Comparison of ENCODE assay signal across 9 cellular contexts in genomic region chrX:23311731-23312130, GRCh38. TPM values are rescaled to one million over a fixed set of nuclear protein-coding genes. Genes with fewer than 3 reads are reported as not detected.
"Had no signal": no experiment of that assay in that cellular context is flagged by ENCODE, and none has a peak within 500 bp of the region (broad histone marks: within the 10 kb centered on the region; RNA-seq: fewer than 3 reads in every experiment).

No MANE protein-coding gene starts in this region.

- H3K4me1 ChIP-seq: HAP-1 had no signal

- H3K9me3 Mint-ChIP-seq: HFFc6 had no signal

- H3K27ac ChIP-seq: GM23248 had no signal

- H2AFZ ChIP-seq: GM23248 had no signal

- H3K4me3 Mint-ChIP-seq: HFFc6 had no signal

- H3K4me3 ChIP-seq: GM23248, HAP-1, K562 had no signal

- H3K27ac Mint-ChIP-seq: HFFc6 had no signal

- H3K9me3 ChIP-seq: HAP-1 had no signal

- ATAC-seq: HCT116, K562 had no signal

- H3K9ac ChIP-seq: GM23248 had no signal

- DNase-seq: GM23248, GOT3, H7, HFFc6, IMR-90 had no signal

- H3K36me3 ChIP-seq: HAP-1 had no signal

RNA-seq across cellular contexts. Expression of gene PTCHD1, which starts 22.9 kb away (rescaled TPM):
- total RNA-seq: GM23248, HFFc6, HT-29, IMR-90, K562 had no signal
